Comparison of ENCODE assay signal across 22 cellular contexts in genomic region chr14:78092040-78092439, GRCh38.
"Had no signal": no experiment of that assay in that cellular context is flagged by ENCODE, and none has a peak within 500 bp of the region (broad histone marks: within the 10 kb centered on the region; RNA-seq: fewer than 3 reads in every experiment).

No MANE protein-coding gene starts in this region.

- ATAC-seq: activated CD8-positive, alpha-beta T cell treated with anti-CD3 and anti-CD28 coated beads, Interleukin-2, amount 10 ng/mL, durations not matched to agents 7 days and 5 days; body of pancreas; K562; Panc1 had no signal

- H3K9me3 ChIP-seq: adrenal gland, body of pancreas, breast epithelium, SJSA1, SK-N-SH had no signal

- H3K36me3 ChIP-seq: adrenal gland, breast epithelium, SJSA1 had no signal

- H3K9ac ChIP-seq: SK-N-SH had no signal

- H3K4me3 ChIP-seq: adrenal gland, body of pancreas, breast epithelium, K562, SJSA1 had no signal

- H3K4me2 ChIP-seq: SK-N-SH had no signal

- DNase-seq: activated CD4-positive, alpha-beta T cell treated with anti-CD3 and anti-CD28 coated beads, Interleukin-2, amount 10 ng/mL, durations not matched to agents 24 days and 14 days; activated CD4-positive, alpha-beta T cell treated with anti-CD3 and anti-CD28 coated beads, Interleukin-2, amount 50 U/mL, for 4 hours; activated CD8-positive, alpha-beta T cell treated with anti-CD3 and anti-CD28 coated beads, Interleukin-2, amount 10 ng/mL, durations not matched to agents 7 days and 5 days; activated gamma-delta T cell; activated naive CD4-positive, alpha-beta T cell treated with Interleukin-2 at 50 U/mL for 16 hours; activated naive CD8-positive, alpha-beta T cell treated with anti-CD3 and anti-CD28 coated beads, Interleukin-2, amount 10 ng/mL, durations not matched to agents 7 days and 5 days; activated T-cell treated with anti-CD3 and anti-CD28 coated beads, Interleukin-2, amount 50 U/mL, for 24 hours; adrenal gland; body of pancreas; NCI-H1092; NCI-H1417; NCI-H187 treated with DMSO at 0.1 percent for 48 hours; NCI-H2081 treated with DMSO at 0.1 percent for 48 hours; NCI-H226; NCI-H446 treated with DMSO at 0.1 percent for 48 hours; NCI-H524; SHP77 treated with DMSO at 0.1 percent for 48 hours; SK-N-SH had no signal

- H3K27me3 ChIP-seq: adrenal gland, body of pancreas, breast epithelium, SJSA1 had no signal

- H3K4me1 ChIP-seq: adrenal gland, body of pancreas, breast epithelium, SJSA1 had no signal

- H3K27ac ChIP-seq: adrenal gland, body of pancreas, breast epithelium, SJSA1 had no signal
